In genomic region chr13:39655569-39656324, GRCh38 we compare ENCODE assay signal across 8 cellular contexts. TPM values are rescaled to one million over a fixed set of nuclear protein-coding genes. Genes with fewer than 3 reads are reported as not detected.
DNase-seq lines count a peak whose midpoint lies in the region; TF ChIP-seq lines count a peak whose summit lies in the region.

COG6 (plus strand) TSS chr13:39655662; CDS start chr13:39655727, 65 bp downstream.

- H3K27me3 Mint-ChIP-seq in nephron progenitor cell (ENCODE audit: low read depth, poor library complexity) = peaks cover 10% of the 10 kb centered on the region
- H3K27me3 Mint-ChIP-seq in stimulated activated naive CD8-positive, alpha-beta T cell treated with anti-CD3 and anti-CD28 coated beads, Interleukin-15, Interleukin-2, amounts not matched to agents 100 ng/mL and 50 ng/mL, for 24 hours = peaks cover 7% of the 10 kb centered on the region

- TF ChIP-seq CTCF in RWPE1 (conservative IDR thresholded peaks at IDR 0.05; ENCODE audit: low read depth) = no peak
- no peak for TF ChIP-seq CTCF in nephron progenitor cell (IDR thresholded peaks at IDR 0.05)

- CTCF ChIA-PET in RWPE1 (lab: Yijun Ruan, JAX) = interaction anchor here (2.3 kb wide), 1 partner anchor 43 kb away, joined by 9 read pairs; no protein-coding TSS in a partner anchor

- H3K27ac ChIP-seq in RWPE1 = peak within 1 kb of the TSS; percentile 64

- peaks cover 18% of the 10 kb centered on the region for H3K4me1 Mint-ChIP-seq in nephron progenitor cell
- H3K4me1 Mint-ChIP-seq in stimulated activated naive CD8-positive, alpha-beta T cell treated with anti-CD3 and anti-CD28 coated beads, Interleukin-15, Interleukin-2, amounts not matched to agents 100 ng/mL and 50 ng/mL, for 24 hours (ENCODE audit: low read depth) = peaks cover 39% of the 10 kb centered on the region

- peaks cover 12% of the 10 kb centered on the region for H3K9me3 Mint-ChIP-seq in nephron progenitor cell
- H3K9me3 Mint-ChIP-seq in stimulated activated naive CD8-positive, alpha-beta T cell treated with anti-CD3 and anti-CD28 coated beads, Interleukin-15, Interleukin-2, amounts not matched to agents 100 ng/mL and 50 ng/mL, for 24 hours = no peaks in the 10 kb centered on the region

- H3K27ac Mint-ChIP-seq in nephron progenitor cell = peak within 1 kb of the TSS; percentile 46
- peak within 1 kb of the TSS; percentile 92 for H3K27ac Mint-ChIP-seq in stimulated activated naive CD8-positive, alpha-beta T cell treated with anti-CD3 and anti-CD28 coated beads, Interleukin-15, Interleukin-2, amounts not matched to agents 100 ng/mL and 50 ng/mL, for 24 hours

- POLR2A ChIA-PET in RWPE1 (lab: Yijun Ruan, JAX; ENCODE audit: low non-redundant PET) = no interaction called here

- in situ Hi-C loops in G401 (cut with HindIII; ENCODE audit: low sequenced_read_pairs) = no loop called here

- peak; percentile 88 for DNase-seq in G401 (ENCODE audit: low spot score)
- DNase-seq in GOT3 (lab: John Stamatoyannopoulos, UW) = peak; percentile 68
- DNase-seq in LHCN-M2 (ENCODE audit: low read depth) = peak; percentile 77
- DNase-seq in RWPE1 (ENCODE audit: low spot score) = peak; percentile 83
- peak; percentile 93 for DNase-seq in activated T-helper 9 cell treated with anti-CD3 and anti-CD28 coated beads, Interleukin-2, amount 50 U/mL, for 16 hours (ENCODE audit: low read depth)
- peak; percentile 79 for DNase-seq in fibroblast of the conjunctiva (ENCODE audit: low read depth)
- peak; percentile 94 for DNase-seq in nephron progenitor cell

- H3K4me3 Mint-ChIP-seq in nephron progenitor cell = peak within 1 kb of the TSS; percentile 99
- peak within 1 kb of the TSS; percentile 89 for H3K4me3 Mint-ChIP-seq in stimulated activated naive CD8-positive, alpha-beta T cell treated with anti-CD3 and anti-CD28 coated beads, Interleukin-15, Interleukin-2, amounts not matched to agents 100 ng/mL and 50 ng/mL, for 24 hours

- H3K36me3 Mint-ChIP-seq in nephron progenitor cell (ENCODE audit: low read depth) = peaks cover 15% of the 10 kb centered on the region
- peaks cover 19% of the 10 kb centered on the region for H3K36me3 Mint-ChIP-seq in stimulated activated naive CD8-positive, alpha-beta T cell treated with anti-CD3 and anti-CD28 coated beads, Interleukin-15, Interleukin-2, amounts not matched to agents 100 ng/mL and 50 ng/mL, for 24 hours (ENCODE audit: low read depth)

RNA-seq across cellular contexts. Expression of gene COG6, which starts in this region (rescaled TPM):
- total RNA-seq in G401 (2014; rRNA removed; shearing (Covaris generic)) = 20.6 and 27.3 TPM in 2 replicates
- total RNA-seq in LHCN-M2 (2014; rRNA removed) = 29.5 and 32.2 TPM in 2 replicates
- polyA plus RNA-seq in LHCN-M2 (2012) = 10.8 TPM

Comparison
In these comparisons a context has a peak if more than half of its experiments do, and no peak if none do; other contexts are left out.
1. Peak in every context shown above with its lines: DNase-seq and H3K27ac ChIP-seq.